Comparison of ENCODE assay signal across 8 cellular contexts in the genomic region with DNA sequence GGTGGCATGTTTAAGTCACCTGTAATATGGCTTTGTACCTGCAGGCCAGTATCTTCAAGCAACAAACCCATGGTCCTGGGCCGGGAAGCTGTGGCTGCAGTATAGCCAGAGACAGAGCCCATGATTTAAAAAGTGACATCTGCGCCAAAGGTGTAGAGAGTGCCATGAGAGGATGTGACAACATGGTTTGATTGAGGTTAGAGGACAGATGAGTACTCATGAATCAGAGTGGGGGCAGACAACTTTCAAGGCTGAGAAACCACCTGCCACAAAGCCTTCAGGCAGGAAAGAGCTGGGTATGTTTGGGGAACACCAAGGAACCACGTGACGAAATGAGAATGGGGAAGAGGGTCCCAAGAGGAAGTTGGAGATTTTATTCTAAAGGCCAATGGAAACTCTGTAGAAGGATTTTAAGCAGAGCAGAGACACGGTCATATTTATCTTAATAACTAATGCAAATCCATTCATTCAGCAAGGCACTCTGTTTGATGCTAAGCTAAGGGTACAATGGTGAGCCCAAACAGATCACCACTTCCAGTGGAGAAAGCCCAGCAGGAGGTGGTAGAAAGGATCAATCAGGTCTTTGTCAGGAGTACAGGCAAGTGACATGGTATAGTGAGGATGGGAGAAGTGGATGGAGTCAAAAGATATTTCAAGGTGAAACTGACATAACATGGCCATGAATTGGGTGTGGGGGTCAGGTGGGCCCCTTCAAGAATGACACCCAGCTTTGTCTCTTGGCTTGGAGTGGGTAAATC. TPM values are rescaled to one million over a fixed set of nuclear protein-coding genes. Genes with fewer than 3 reads are reported as not detected.
DNase-seq lines count a peak whose midpoint lies in the region; ATAC-seq and TF ChIP-seq lines count a peak whose summit lies in the region.

No MANE protein-coding gene starts in this region.

- H3K27me3 Mint-ChIP-seq in activated CD8-positive, alpha-beta T cell treated with anti-CD3 and anti-CD28 coated beads for 36 hours: no peaks in the 10 kb centered on the region
- H3K27me3 Mint-ChIP-seq in Caco-2 (ENCODE audit: insufficient read depth, unreplicated experiment): no peaks in the 10 kb centered on the region

- H3K27me3 ChIP-seq in aorta (ENCODE audit: control insufficient read depth in 1 of 2, insufficient read depth in 2 of 2, low read length in 1 of 2) (no peaks in the 10 kb centered on the region), Caco-2 (replicated peaks; ENCODE audit: control insufficient read depth, insufficient read depth, low read length) (no peaks in the 10 kb centered on the region)

- H3K9me3 ChIP-seq in aorta (ENCODE audit: control insufficient read depth, low read length): no peaks in the 10 kb centered on the region
- H3K9me3 ChIP-seq in Caco-2: no peaks in the 10 kb centered on the region

- peaks cover 3% of the 10 kb centered on the region for H3K9me3 Mint-ChIP-seq in activated CD8-positive, alpha-beta T cell treated with anti-CD3 and anti-CD28 coated beads for 36 hours
- no peaks in the 10 kb centered on the region for H3K9me3 Mint-ChIP-seq in Caco-2 (ENCODE audit: unreplicated experiment)

- ATAC-seq in GM18858 (IDR thresholded peaks at IDR 0.05; ENCODE audit: unreplicated experiment) (peak; percentile 35), HG03432 (IDR thresholded peaks at IDR 0.05; ENCODE audit: unreplicated experiment) (peak; percentile 29), aorta (ENCODE audit: low FRiP score) (no peak)
- peak; percentile 66 for ATAC-seq in activated CD8-positive, alpha-beta T cell treated with anti-CD3 and anti-CD28 coated beads for 36 hours

- intact Hi-C loops in activated CD8-positive, alpha-beta T cell treated with anti-CD3 and anti-CD28 coated beads for 36 hours (cut with micrococcal nuclease): no loop called here
- intact Hi-C loops in aorta (cut with DNase I): no loop called here
- intact Hi-C loops in Caco-2 (cut with micrococcal nuclease; ENCODE audit: unreplicated experiment): no loop called here

- H3K4me1 Mint-ChIP-seq in activated CD8-positive, alpha-beta T cell treated with anti-CD3 and anti-CD28 coated beads for 36 hours (ENCODE audit: low read depth): peaks cover 70% of the 10 kb centered on the region
- no peaks in the 10 kb centered on the region for H3K4me1 Mint-ChIP-seq in Caco-2 (ENCODE audit: low read depth, unreplicated experiment)

- H3K4me3 ChIP-seq in aorta (ENCODE audit: low read length in 2 of 2) (no peak overlapping the region), Caco-2 (ENCODE audit: low read depth, low read length) (no peak overlapping the region)

- H3K4me3 Mint-ChIP-seq in activated CD8-positive, alpha-beta T cell treated with anti-CD3 and anti-CD28 coated beads for 36 hours: no peak overlapping the region
- no peak overlapping the region for H3K4me3 Mint-ChIP-seq in Caco-2 (ENCODE audit: unreplicated experiment)

- CTCF ChIA-PET in activated CD8-positive, alpha-beta T cell treated with anti-CD3 and anti-CD28 coated beads for 36 hours (lab: Charles Lee): interaction anchor here (1.2 to 2.2 kb wide), 3 partner anchors 10 to 77 kb away, joined by 4 to 7 read pairs (median 7); partner anchors contain the start of genes CD164, PPIL6 and SMPD2
- CTCF ChIA-PET in Caco-2 (lab: Charles Lee): no interaction called here

- POLR2A ChIA-PET in activated CD8-positive, alpha-beta T cell treated with anti-CD3 and anti-CD28 coated beads for 36 hours (lab: Charles Lee): interaction anchor here (0.7 to 8.3 kb wide), 5 partner anchors 10 to 77 kb away, joined by 3 to 119 read pairs (median 4); partner anchors contain the start of genes CD164, PPIL6 and SMPD2
- POLR2A ChIA-PET in Caco-2 (lab: Charles Lee): no interaction called here

- peak overlapping the region; percentile 74 for H3K27ac Mint-ChIP-seq in activated CD8-positive, alpha-beta T cell treated with anti-CD3 and anti-CD28 coated beads for 36 hours
- H3K27ac Mint-ChIP-seq in Caco-2 (ENCODE audit: unreplicated experiment): no peak overlapping the region

- TF ChIP-seq CTCF in activated CD8-positive, alpha-beta T cell treated with anti-CD3 and anti-CD28 coated beads for 36 hours (IDR thresholded peaks at IDR 0.05): no peak
- TF ChIP-seq CTCF in Caco-2 (IDR thresholded peaks at IDR 0.05; ENCODE audit: insufficient read depth in 1 of 2, low read depth in 1 of 2, low read length in 1 of 2, severe bottlenecking in 1 of 2, unreplicated experiment in 1 of 2): no peak

- DNase-seq in activated CD8-positive, alpha-beta T cell treated with anti-CD3 and anti-CD28 coated beads for 36 hours: peak; percentile 69
- peak; percentile 76 for DNase-seq in pons (ENCODE audit: low spot score)
- no peak for DNase-seq in aorta
- no peak for DNase-seq in Caco-2
- DNase-seq in DMS114 treated with DMSO at 0.1 percent for 48 hours (lab: John Stamatoyannopoulos, UW; ENCODE audit: unreplicated experiment): no peak
- DNase-seq in NCI-H1105 treated with DMSO at 0.1 percent for 48 hours (lab: John Stamatoyannopoulos, UW): no peak

- BruUV-seq in Caco-2 (replicated peaks; lab: Mats Ljungman, UMichigan): no TSS peak

- H3K36me3 ChIP-seq in aorta (ENCODE audit: control insufficient read depth in 1 of 2, insufficient read depth in 2 of 2, low read length in 1 of 2) (peaks cover 0 to 2% of the 10 kb centered on the region in 2 donors), Caco-2 (ENCODE audit: control insufficient read depth, insufficient read depth, low read length) (no peaks in the 10 kb centered on the region)

- no peaks in the 10 kb centered on the region for H3K4me1 ChIP-seq in aorta (ENCODE audit: control insufficient read depth in 1 of 2, insufficient read depth in 2 of 2, low read length in 2 of 2)
- peaks cover 13% of the 10 kb centered on the region for H3K4me1 ChIP-seq in Caco-2

- no peak overlapping the region for H3K27ac ChIP-seq in aorta (ENCODE audit: low read depth in 1 of 2, low read length in 2 of 2)

- WGBS in aorta, 2 donors: 85 to 87% methylated on average over 5 of the region's 5 CpGs

- peaks cover 32% of the 10 kb centered on the region for H3K36me3 Mint-ChIP-seq in activated CD8-positive, alpha-beta T cell treated with anti-CD3 and anti-CD28 coated beads for 36 hours (ENCODE audit: low read depth)
- H3K36me3 Mint-ChIP-seq in Caco-2 (ENCODE audit: insufficient read depth, unreplicated experiment): peaks cover 22% of the 10 kb centered on the region

RNA-seq across cellular contexts. Expression of gene MICAL1, which starts 3.4 kb away (rescaled TPM):
- total RNA-seq in activated CD8-positive, alpha-beta T cell treated with anti-CD3 and anti-CD28 coated beads for 36 hours: 10 to 100 TPM; 17.7 TPM
- total RNA-seq in aorta (10 to 100 TPM; 48.8 to 60.8 TPM), Caco-2 (2022) (11.7 and 11.8 TPM in 2 replicates)
- 100 to 1,000 TPM in 1 of 2 donors, 10 to 100 TPM in 1; 32.4 to 199 TPM for polyA plus RNA-seq in aorta

RNA-seq across cellular contexts. Expression of gene SMPD2, which starts 18.4 kb away (rescaled TPM):
- 1 to 10 TPM; 8.7 to 9.6 TPM for total RNA-seq in activated CD8-positive, alpha-beta T cell treated with anti-CD3 and anti-CD28 coated beads for 36 hours
- total RNA-seq in aorta (1 to 10 TPM; 6.6 to 9.5 TPM), Caco-2 (2022) (12.3 and 12.8 TPM in 2 replicates)
- polyA plus RNA-seq in aorta: 10 to 100 TPM in 1 of 2 donors, 1 to 10 TPM in 1; 2.5 to 10.6 TPM

RNA-seq across cellular contexts. Expression of gene PPIL6, which starts 18.5 kb away (rescaled TPM):
- under 1 TPM; 0.27 to 0.38 TPM for total RNA-seq in activated CD8-positive, alpha-beta T cell treated with anti-CD3 and anti-CD28 coated beads for 36 hours
- total RNA-seq in aorta (1 to 10 TPM; 1.0 to 1.5 TPM), Caco-2 (2022) (0.30 TPM in 1 of 2 replicates, not detected in the other)
- polyA plus RNA-seq in aorta: 1 to 10 TPM; 1.8 to 2.7 TPM

RNA-seq across cellular contexts. Expression of gene ZBTB24, which starts 24.1 kb away (rescaled TPM):
- total RNA-seq in activated CD8-positive, alpha-beta T cell treated with anti-CD3 and anti-CD28 coated beads for 36 hours: 10 to 100 TPM; 10.5 to 11.8 TPM
- 1 to 10 TPM; 6.8 to 8.3 TPM for total RNA-seq in aorta
- 1 to 10 TPM; 2.0 to 3.1 TPM for polyA plus RNA-seq in aorta
- total RNA-seq in Caco-2 (2022): 9.2 and 10.3 TPM in 2 replicates

Comparison
In these comparisons a context has a peak if more than half of its experiments do, and no peak if none do; other contexts are left out.
1. DNase-seq: peak in activated CD8-positive, alpha-beta T cell treated with anti-CD3 and anti-CD28 coated beads for 36 hours (single experiment) and pons (single experiment); none in aorta (0 of 2), Caco-2 (0 of 2), DMS114 treated with DMSO at 0.1 percent for 48 hours (single experiment) and NCI-H1105 treated with DMSO at 0.1 percent for 48 hours (single experiment).